In genomic region chr20:36001331-36001730, GRCh38 we compare ENCODE assay signal across 1 cellular context. TPM values are rescaled to one million over a fixed set of nuclear protein-coding genes. Genes with fewer than 3 reads are reported as not detected.
"Had no signal": no experiment of that assay in that cellular context is flagged by ENCODE, and none has a peak within 500 bp of the region (broad histone marks: within the 10 kb centered on the region; RNA-seq: fewer than 3 reads in every experiment).

No MANE protein-coding gene starts in this region.

RNA-seq across cellular contexts. Expression of gene CNBD2, which starts 32.9 kb away (rescaled TPM):
- total RNA-seq: ascending aorta had no signal
